ENCODE assay signal across 31 cellular contexts in the genomic region with DNA sequence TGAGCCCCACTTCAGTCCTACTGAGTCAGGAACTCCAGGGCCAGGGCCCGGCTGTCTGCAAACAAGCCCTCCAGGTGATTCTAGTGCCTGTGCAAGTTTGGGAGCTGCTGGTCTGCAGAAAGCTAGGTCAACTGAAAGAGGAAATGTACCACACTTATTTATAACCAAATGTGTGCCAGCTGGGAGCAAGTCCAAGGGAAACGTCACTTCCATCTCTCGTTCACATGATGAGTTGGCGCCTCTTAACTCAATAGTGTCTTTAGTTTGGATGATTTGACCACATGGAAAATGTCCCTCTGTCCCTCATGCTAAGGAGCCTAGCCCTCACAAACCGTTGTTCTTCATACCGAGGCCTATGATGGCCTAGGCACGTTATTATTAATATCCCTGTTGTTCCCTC. TPM values are rescaled to one million over a fixed set of nuclear protein-coding genes. Genes with fewer than 3 reads are reported as not detected.
A peak's percentile ranks its signal among the peaks of the same experiment; 100 is the strongest.
DNase-seq lines count a peak whose midpoint lies in the region; ATAC-seq lines count a peak whose summit lies in the region.
"Had no signal": no experiment of that assay in that cellular context is flagged by ENCODE, and none has a peak within 500 bp of the region (broad histone marks: within the 10 kb centered on the region; RNA-seq: fewer than 3 reads in every experiment).

No MANE protein-coding gene starts in this region.

- no peak for DNase-seq in Right ventricle myocardium inferior (ENCODE audit: missing footprints)
- DNase-seq in cardiac septum (ENCODE audit: low spot score) = no peak
- peak; percentile 81 for DNase-seq in RPMI8226
- peak; percentile 53 for DNase-seq in left ventricle myocardium superior
- no peak for DNase-seq in CD1c-positive myeloid dendritic cell (ENCODE audit: extremely low spot score)
- DNase-seq in effector CD4-positive, alpha-beta T cell = no peak
- DNase-seq in stimulated activated CD4-positive, alpha-beta T cell treated with anti-CD3 and anti-CD28 coated beads, Interleukin-4, amount 100 ng/mL, for 4 hours = no peak
- no peak for DNase-seq in cerebellar nuclear complex (lab: John Stamatoyannopoulos, UW)
- DNase-seq: activated CD4-positive, alpha-beta memory T cell treated with anti-CD3 and anti-CD28 coated beads for 36 hours; activated CD4-positive, CD25-positive, alpha-beta regulatory T cell treated with anti-CD3 and anti-CD28 coated beads, Interleukin-2, amount 50 U/mL, for 72 hours; activated naive CD4-positive, alpha-beta T cell; CD8-positive, alpha-beta memory T cell; DMS 273 treated with DMSO at 0.1 percent for 48 hours; esophagus squamous epithelium; foreskin melanocyte; GM23248; naive thymus-derived CD8-positive, alpha-beta T cell; NCI-H1105 treated with DMSO at 0.1 percent for 48 hours; NCI-H1930; NCI-H524 treated with DMSO at 0.1 percent for 48 hours; occipital lobe; SHP77; T-helper 17 cell; upper lobe of left lung had no signal

- intact Hi-C loops in Right ventricle myocardium inferior (cut with DNase I) = no loop called here
- intact Hi-C loops in cardiac septum (cut with DNase I) = no loop called here
- intact Hi-C loops in left ventricle myocardium superior (cut with micrococcal nuclease) = no loop called here

- ATAC-seq in Right ventricle myocardium inferior (peak; percentile 38), left ventricle myocardium superior (peak; percentile 62)
- ATAC-seq: naive thymus-derived CD8-positive, alpha-beta T cell; stimulated activated memory B cell treated with anti-CD40 and anti-IgM and Interleukin-4, amounts not matched to agents 10 μg/mL and 1 μg/mL and 100 μg/mL, for 72 hours; T-helper 17 cell had no signal

RNA-seq across cellular contexts. Expression of gene GOLGA8S, which starts 43.2 kb away (rescaled TPM):
- total RNA-seq in Right ventricle myocardium inferior (0.30 TPM), cardiac septum (1.1 TPM), left ventricle myocardium superior (0.40 TPM)
- total RNA-seq: HT-29, kidney epithelial cell, occipital lobe, skeletal muscle tissue had no signal

RNA-seq across cellular contexts. Expression of gene GOLGA6L2, which starts 49.3 kb away (rescaled TPM):
- total RNA-seq in Right ventricle myocardium inferior = not detected
- total RNA-seq in cardiac septum = not detected
- total RNA-seq in left ventricle myocardium superior = not detected
- total RNA-seq: activated CD4-positive, alpha-beta memory T cell treated with anti-CD3 and anti-CD28 coated beads for 36 hours; CD8-positive, alpha-beta memory T cell; esophagus squamous epithelium; GM23248; HT-29; kidney epithelial cell; lung; mononuclear cell; naive thymus-derived CD8-positive, alpha-beta T cell; occipital lobe; skeletal muscle tissue; subcutaneous adipose tissue; T-helper 17 cell; upper lobe of left lung had no signal

Comparison
In these comparisons a context has a peak if more than half of its experiments do, and no peak if none do; other contexts are left out.
1. DNase-seq: peak in RPMI8226 (single experiment) and left ventricle myocardium superior (single experiment); none in Right ventricle myocardium inferior (single experiment), cardiac septum (single experiment), CD1c-positive myeloid dendritic cell (single experiment), effector CD4-positive, alpha-beta T cell (single experiment), stimulated activated CD4-positive, alpha-beta T cell treated with anti-CD3 and anti-CD28 coated beads, Interleukin-4, amount 100 ng/mL, for 4 hours (0 of 2) and cerebellar nuclear complex (0 of 2).